13 cellular contexts compared by ENCODE assay signal in the genomic region with DNA sequence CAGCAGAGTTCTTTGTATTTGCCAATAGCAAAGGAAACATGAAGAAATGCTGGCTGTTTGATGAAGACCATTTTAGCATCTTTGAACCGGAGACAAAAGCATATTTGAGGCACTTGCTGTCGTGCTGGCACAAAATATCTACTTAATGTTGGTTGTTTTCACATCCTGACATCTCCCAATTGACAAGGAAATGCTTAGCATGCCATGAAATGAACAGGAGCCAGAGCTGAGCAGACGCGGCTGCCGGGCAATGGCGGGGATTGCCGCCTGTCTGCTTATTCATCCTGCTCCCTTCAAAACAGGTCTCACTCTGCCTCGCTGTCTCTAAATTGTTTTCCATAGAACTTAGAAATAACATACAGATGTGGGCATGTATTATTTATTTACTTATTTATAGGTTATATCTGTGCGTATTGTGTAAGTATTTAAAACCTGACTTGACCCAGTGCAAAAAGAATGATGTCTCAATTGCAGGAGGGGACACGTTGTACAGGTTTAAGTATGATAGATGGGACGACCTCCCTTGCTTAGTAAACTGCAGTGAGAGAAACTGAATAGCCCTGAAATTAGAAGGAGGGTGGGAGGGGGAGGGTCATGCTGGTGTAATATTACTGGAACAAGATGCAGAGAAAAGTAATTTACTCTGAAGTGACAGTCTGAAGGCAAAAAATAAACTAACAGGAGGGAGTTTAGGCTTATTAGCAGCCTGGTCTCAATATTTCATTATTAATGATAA.
DNase-seq lines count a peak whose midpoint lies in the region; ATAC-seq, FAIRE-seq and TF ChIP-seq lines count a peak whose summit lies in the region.
"Had no signal": no experiment of that assay in that cellular context is flagged by ENCODE, and none has a peak within 500 bp of the region (broad histone marks: within the 10 kb centered on the region; RNA-seq: fewer than 3 reads in every experiment).

No MANE protein-coding gene starts in this region.

- no peak for TF ChIP-seq CTCF in GM23338 (conservative IDR thresholded peaks at IDR 0.05; ENCODE audit: low read depth in 2 of 2)
- no peak for TF ChIP-seq CTCF in endothelial cell of umbilical vein (IDR thresholded peaks at IDR 0.05; ENCODE audit: extremely low read depth in 1 of 2, insufficient read depth in 1 of 2, low read depth in 1 of 2, low read length in 2 of 2)
- TF ChIP-seq CTCF in osteoblast (IDR thresholded peaks at IDR 0.05; ENCODE audit: extremely low read depth, low read depth, low read length) = no peak

- BruUV-seq in endothelial cell of umbilical vein (replicated peaks; lab: Mats Ljungman, UMichigan) = no TSS peak

- no peaks in the 10 kb centered on the region for H3K9me3 Mint-ChIP-seq in GM23338
- no peaks in the 10 kb centered on the region for H3K9me3 Mint-ChIP-seq in natural killer cell treated with Interleukin-12 subunit alpha and Interleukin-12 subunit beta and Interleukin-15 and Interleukin-18, amount 100 ng/mL, for 72 hours
- H3K9me3 Mint-ChIP-seq: activated T-helper 17 cell treated with anti-CD3 and anti-CD28 coated beads, Interleukin-2, amount 50 U/mL, for 72 hours; CD4-positive, alpha-beta T cell had no signal

- H3K4me1 ChIP-seq in GM23338 (ENCODE audit: insufficient read depth) = peaks cover 16% of the 10 kb centered on the region
- H3K4me1 ChIP-seq in endothelial cell of umbilical vein (ENCODE audit: control insufficient read depth, extremely low read depth, insufficient read depth, low read length) = peaks cover 2% of the 10 kb centered on the region
- H3K4me1 ChIP-seq in osteoblast (ENCODE audit: insufficient read depth, low read length) = no peaks in the 10 kb centered on the region
- H3K4me1 ChIP-seq: lower lobe of right lung had no signal

- H3K27me3 ChIP-seq in GM23338 (ENCODE audit: insufficient read depth) (no peaks in the 10 kb centered on the region), endothelial cell of umbilical vein (ENCODE audit: control insufficient read depth in 2 of 2, insufficient read depth in 2 of 2, low read length in 2 of 2) (no peaks in the 10 kb centered on the region), osteoblast (ENCODE audit: insufficient read depth, low read length) (no peaks in the 10 kb centered on the region)

- CTCF ChIA-PET in endothelial cell of umbilical vein (lab: Charles Lee) = interaction anchor here (1.1 to 1.4 kb wide), 2 partner anchors 14 to 164 kb away, joined by 3 to 4 read pairs; no protein-coding TSS in a partner anchor

- peak; percentile 3 for DNase-seq in GM23338 (ENCODE audit: low spot score)
- DNase-seq in NCI-H345 (lab: John Stamatoyannopoulos, UW) = peak; percentile 85
- peak; percentile 67 for DNase-seq in endothelial cell of umbilical vein (ENCODE audit: low read depth, low spot score)
- peak; percentile 46 for DNase-seq in osteoblast (ENCODE audit: insufficient read length, low spot score, missing footprints)
- no peak for DNase-seq in activated gamma-delta T cell treated with Interleukin-2 at 50 U/mL for 16 hours
- no peak for DNase-seq in inferior parietal cortex (ENCODE audit: extremely low spot score)
- no peak for DNase-seq in natural killer cell treated with Interleukin-12 subunit alpha and Interleukin-12 subunit beta and Interleukin-15 and Interleukin-18, amount 100 ng/mL, for 72 hours (ENCODE audit: low spot score)
- DNase-seq: CD4-positive, alpha-beta T cell; lower lobe of right lung had no signal

- H2AFZ ChIP-seq in GM23338 (peak overlapping the region; percentile 76; the same call in 1 of the 2 replicates), endothelial cell of umbilical vein (ENCODE audit: low read depth, low read length) (peak overlapping the region; percentile 49), osteoblast (ENCODE audit: low read length) (no peak overlapping the region)

- intact Hi-C loops in endothelial cell of umbilical vein (cut with micrococcal nuclease) = no loop called here

- no peaks in the 10 kb centered on the region for H3K9me1 ChIP-seq in endothelial cell of umbilical vein (replicated peaks; ENCODE audit: control insufficient read depth, extremely low read depth, insufficient read depth, low read length)

- H3K4me3 ChIP-seq in GM23338 = no peak overlapping the region
- H3K4me3 ChIP-seq in endothelial cell of umbilical vein (replicated peaks in 1 of 3; ENCODE audit: insufficient read depth in 1 of 3, low read depth in 1 of 3, low read length in 3 of 3) = no peak overlapping the region
- no peak overlapping the region for H3K4me3 ChIP-seq in osteoblast (ENCODE audit: insufficient read depth, low read length)
- H3K4me3 ChIP-seq: gastroesophageal sphincter, lower lobe of right lung had no signal

- H3K27ac Mint-ChIP-seq in GM23338 = no peak overlapping the region
- H3K27ac Mint-ChIP-seq in natural killer cell treated with Interleukin-12 subunit alpha and Interleukin-12 subunit beta and Interleukin-15 and Interleukin-18, amount 100 ng/mL, for 72 hours = no peak overlapping the region
- H3K27ac Mint-ChIP-seq: activated T-helper 17 cell treated with anti-CD3 and anti-CD28 coated beads, Interleukin-2, amount 50 U/mL, for 72 hours; CD4-positive, alpha-beta T cell had no signal

- no peak overlapping the region for H3K4me3 Mint-ChIP-seq in GM23338
- H3K4me3 Mint-ChIP-seq in natural killer cell treated with Interleukin-12 subunit alpha and Interleukin-12 subunit beta and Interleukin-15 and Interleukin-18, amount 100 ng/mL, for 72 hours = no peak overlapping the region
- H3K4me3 Mint-ChIP-seq: activated T-helper 17 cell treated with anti-CD3 and anti-CD28 coated beads, Interleukin-2, amount 50 U/mL, for 72 hours; CD4-positive, alpha-beta T cell had no signal

- ATAC-seq in GM23338 (peak; percentile 40), GM19467 (IDR thresholded peaks at IDR 0.05; ENCODE audit: unreplicated experiment) (no peak)
- ATAC-seq in natural killer cell treated with Interleukin-12 subunit alpha and Interleukin-12 subunit beta and Interleukin-15 and Interleukin-18, amount 100 ng/mL, for 72 hours = no peak
- ATAC-seq: activated T-helper 17 cell treated with anti-CD3 and anti-CD28 coated beads, Interleukin-2, amount 50 U/mL, for 72 hours; gastroesophageal sphincter; lower lobe of right lung had no signal

- POLR2A ChIA-PET in endothelial cell of umbilical vein (lab: Charles Lee) = no interaction called here

- no peaks in the 10 kb centered on the region for H3K36me3 ChIP-seq in GM23338 (ENCODE audit: insufficient read depth)
- H3K36me3 ChIP-seq in endothelial cell of umbilical vein (ENCODE audit: control insufficient read depth in 2 of 2, extremely low read depth in 1 of 2, insufficient read depth in 2 of 2, low read length in 2 of 2) = no peaks in the 10 kb centered on the region
- H3K36me3 ChIP-seq in osteoblast (ENCODE audit: insufficient read depth, low read length) = no peaks in the 10 kb centered on the region
- H3K36me3 ChIP-seq: gastroesophageal sphincter, lower lobe of right lung had no signal

- 0 out of 2 replicates have a peak, but pooled peaks cover 5% of the 10 kb centered on the region for H3K9me2 ChIP-seq in GM23338 (ENCODE audit: insufficient read depth)

- H3K27me3 Mint-ChIP-seq in GM23338 (ENCODE audit: insufficient read depth, low read depth, poor library complexity) = peaks cover 3% of the 10 kb centered on the region
- no peaks in the 10 kb centered on the region for H3K27me3 Mint-ChIP-seq in natural killer cell treated with Interleukin-12 subunit alpha and Interleukin-12 subunit beta and Interleukin-15 and Interleukin-18, amount 100 ng/mL, for 72 hours

- H3K9ac ChIP-seq in endothelial cell of umbilical vein (replicated peaks; ENCODE audit: extremely low read depth, insufficient read depth, low read length) = no peak overlapping the region

- H3K4me2 ChIP-seq in GM23338 (no peak overlapping the region), endothelial cell of umbilical vein (ENCODE audit: insufficient read depth, low read length) (peak overlapping the region; percentile 21), osteoblast (ENCODE audit: insufficient read depth, low read length) (no peak overlapping the region)

- H3F3A ChIP-seq in GM23338 (replicated peaks; ENCODE audit: low read depth) = no peaks in the 10 kb centered on the region

- no peak for TF ChIP-seq POLR2A in endothelial cell of umbilical vein (IDR thresholded peaks at IDR 0.05; ENCODE audit: low read depth, low read length)

- dilution Hi-C loops in endothelial cell of umbilical vein (cut with MboI; ENCODE audit: extremely low pct_ligation_motif_present, low sequenced_read_pairs) = no loop called here

- H4K20me1 ChIP-seq in GM23338 (replicated peaks; ENCODE audit: insufficient read depth) (no peaks in the 10 kb centered on the region), endothelial cell of umbilical vein (replicated peaks; ENCODE audit: control insufficient read depth, extremely low read depth, insufficient read depth, low read length) (no peaks in the 10 kb centered on the region), osteoblast (ENCODE audit: insufficient read depth, low read length) (no peaks in the 10 kb centered on the region)

- peak; percentile 62 for FAIRE-seq in endothelial cell of umbilical vein (lab: Jason Lieb, UNC)
- FAIRE-seq: colon had no signal

- H3K79me2 ChIP-seq in GM23338 (replicated peaks; ENCODE audit: insufficient read depth) (no peaks in the 10 kb centered on the region), endothelial cell of umbilical vein (ENCODE audit: control insufficient read depth, insufficient read depth, low read length) (no peaks in the 10 kb centered on the region), osteoblast (ENCODE audit: insufficient read depth, low read length) (no peaks in the 10 kb centered on the region)

- H3K27ac ChIP-seq in GM23338 (ENCODE audit: low read depth) = no peak overlapping the region
- no peak overlapping the region for H3K27ac ChIP-seq in endothelial cell of umbilical vein (ENCODE audit: insufficient read depth, low read depth, low read length)
- no peak overlapping the region for H3K27ac ChIP-seq in osteoblast (ENCODE audit: low read depth, low read length)
- H3K27ac ChIP-seq: gastroesophageal sphincter, lower lobe of right lung had no signal

- no peaks in the 10 kb centered on the region for H3K36me3 Mint-ChIP-seq in GM23338 (ENCODE audit: low read depth)
- H3K36me3 Mint-ChIP-seq in natural killer cell treated with Interleukin-12 subunit alpha and Interleukin-12 subunit beta and Interleukin-15 and Interleukin-18, amount 100 ng/mL, for 72 hours = no peaks in the 10 kb centered on the region

- peaks cover 28% of the 10 kb centered on the region for H3K4me1 Mint-ChIP-seq in GM23338
- H3K4me1 Mint-ChIP-seq in natural killer cell treated with Interleukin-12 subunit alpha and Interleukin-12 subunit beta and Interleukin-15 and Interleukin-18, amount 100 ng/mL, for 72 hours (ENCODE audit: low read depth in 2 of 2) = no peaks in the 10 kb centered on the region
- H3K4me1 Mint-ChIP-seq: activated T-helper 17 cell treated with anti-CD3 and anti-CD28 coated beads, Interleukin-2, amount 50 U/mL, for 72 hours had no signal

- no peaks in the 10 kb centered on the region for H3K9me3 ChIP-seq in endothelial cell of umbilical vein (replicated peaks; ENCODE audit: control insufficient read depth, insufficient read depth, low read length)
- no peaks in the 10 kb centered on the region for H3K9me3 ChIP-seq in osteoblast (ENCODE audit: low read depth, low read length)
- H3K9me3 ChIP-seq: gastroesophageal sphincter, lower lobe of right lung had no signal

TF ChIP-seq in GM23338, 12 proteins besides CTCF, POLR2A, EP300 and RAD21 (continues in another document):
- no peak for TF ChIP-seq EZH2phosphoT487 (IDR thresholded peaks at IDR 0.05; ENCODE audit: unreplicated experiment)

Comparison
In these comparisons a context has a peak if more than half of its experiments do, and no peak if none do; other contexts are left out.
1. DNase-seq: peak in GM23338 (single experiment), NCI-H345 (single experiment), endothelial cell of umbilical vein (single experiment) and osteoblast (single experiment); none in activated gamma-delta T cell treated with Interleukin-2 at 50 U/mL for 16 hours (single experiment), inferior parietal cortex (single experiment) and natural killer cell treated with Interleukin-12 subunit alpha and Interleukin-12 subunit beta and Interleukin-15 and Interleukin-18, amount 100 ng/mL, for 72 hours (single experiment).